ENCODE assay signal across 8 cellular contexts in the genomic region with DNA sequence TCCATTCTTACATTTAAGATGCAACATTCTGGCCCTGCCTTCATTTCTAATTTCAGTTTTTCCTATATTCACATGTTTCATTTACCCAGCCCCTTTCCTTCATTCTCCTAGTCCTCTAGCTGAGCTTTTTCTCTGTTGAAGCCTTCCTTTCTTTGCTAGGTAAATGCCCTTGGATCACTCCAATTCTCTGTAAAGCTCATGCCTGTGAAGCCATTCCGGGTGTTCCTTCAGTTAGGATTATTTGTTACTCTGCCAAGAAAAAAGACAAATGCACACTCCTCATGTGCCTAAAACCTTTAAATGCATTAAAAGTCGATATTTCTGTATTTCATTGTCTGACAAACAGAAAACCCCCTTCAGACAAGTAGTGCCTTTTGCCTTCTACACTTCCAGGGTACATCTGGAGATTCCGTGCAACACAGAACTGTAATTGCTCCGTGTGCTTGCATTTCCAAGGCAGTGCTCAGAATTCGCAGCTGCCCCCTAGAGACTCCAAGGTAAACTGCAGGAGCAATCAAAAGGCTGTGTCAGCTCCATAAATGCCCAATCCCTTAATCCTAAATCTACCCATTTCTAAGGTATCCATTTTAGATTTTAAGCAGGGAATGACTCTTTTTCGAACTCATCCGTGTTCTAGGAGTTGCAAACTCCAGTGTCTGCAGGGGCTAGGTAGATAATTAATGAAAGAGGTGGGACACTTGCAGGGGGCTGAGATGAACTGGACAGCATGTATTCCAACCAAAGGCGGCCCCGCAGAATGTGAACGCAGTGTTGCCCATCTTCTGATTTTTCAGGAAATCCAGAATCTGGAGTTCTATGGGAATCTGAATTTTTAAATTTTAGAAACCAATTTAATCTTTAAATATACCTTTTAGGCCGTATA.
DNase-seq lines count a peak whose midpoint lies in the region; ATAC-seq, FAIRE-seq and TF ChIP-seq lines count a peak whose summit lies in the region.

No MANE protein-coding gene starts in this region.

- no peaks in the 10 kb centered on the region for H3F3A ChIP-seq in OCI-LY1 (ENCODE audit: insufficient read depth, low read length)

- TF ChIP-seq CTCF in AG10803 (conservative IDR thresholded peaks at IDR 0.05; ENCODE audit: low read length) (peak; percentile 96), OCI-LY1 (IDR thresholded peaks at IDR 0.05; ENCODE audit: low read length) (peak; percentile 74), chondrocyte (IDR thresholded peaks at IDR 0.05) (peak; percentile 83)

- H3K79me2 ChIP-seq in OCI-LY1 (ENCODE audit: insufficient read depth, low read length), result no peaks in the 10 kb centered on the region

- no peaks in the 10 kb centered on the region for H3K9me3 Mint-ChIP-seq in chondrocyte (ENCODE audit: low read depth)
- no peaks in the 10 kb centered on the region for H3K9me3 Mint-ChIP-seq in stimulated activated naive B cell treated with anti-CD40 and anti-IgM and Interleukin-4, amounts not matched to agents 10 μg/mL and 1 μg/mL and 100 μg/mL, for 72 hours

- H3K4me2 ChIP-seq in OCI-LY1 (ENCODE audit: low read length), result no peak overlapping the region

- no peak overlapping the region for H3K27ac ChIP-seq in OCI-LY1 (ENCODE audit: low read depth, low read length, poor library complexity, severe bottlenecking)

- no peaks in the 10 kb centered on the region for H3K36me3 Mint-ChIP-seq in chondrocyte (ENCODE audit: low read depth)
- H3K36me3 Mint-ChIP-seq in stimulated activated naive B cell treated with anti-CD40 and anti-IgM and Interleukin-4, amounts not matched to agents 10 μg/mL and 1 μg/mL and 100 μg/mL, for 72 hours, result no peaks in the 10 kb centered on the region

- TF ChIP-seq POLR2A in GM12892 (IDR thresholded peaks at IDR 0.05; ENCODE audit: low read depth, low read length), result no peak

- H4K20me1 ChIP-seq in OCI-LY1 (ENCODE audit: insufficient read depth, low read length), result no peaks in the 10 kb centered on the region

- no peaks in the 10 kb centered on the region for H3K4me1 ChIP-seq in OCI-LY1 (ENCODE audit: insufficient read depth, low read length, severe bottlenecking)

- peak; percentile 73 for ATAC-seq in HG03439 (IDR thresholded peaks at IDR 0.05; ENCODE audit: unreplicated experiment)
- peak; percentile 63 to 69 for ATAC-seq in stimulated activated naive B cell treated with anti-CD40 and anti-IgM and Interleukin-4, amounts not matched to agents 10 μg/mL and 1 μg/mL and 100 μg/mL, for 72 hours (replicated peaks)
- ATAC-seq in GM18517 (IDR thresholded peaks at IDR 0.05; ENCODE audit: unreplicated experiment), result no peak

- no peak overlapping the region for H3K27ac Mint-ChIP-seq in chondrocyte (ENCODE audit: unreplicated experiment)
- H3K27ac Mint-ChIP-seq in stimulated activated naive B cell treated with anti-CD40 and anti-IgM and Interleukin-4, amounts not matched to agents 10 μg/mL and 1 μg/mL and 100 μg/mL, for 72 hours, result no peak overlapping the region

- H3K9ac ChIP-seq in OCI-LY1 (ENCODE audit: low read length), result no peak overlapping the region

- H3K9me2 ChIP-seq in OCI-LY1 (ENCODE audit: low read depth, low read length), result no peaks in the 10 kb centered on the region

- peak; percentile 50 for FAIRE-seq in GM12892 (lab: Jason Lieb, UNC)

- H3K27me3 Mint-ChIP-seq in chondrocyte (ENCODE audit: low read depth), result peaks cover 29% of the 10 kb centered on the region
- peaks cover 9 to 27% of the 10 kb centered on the region in 2 donors for H3K27me3 Mint-ChIP-seq in stimulated activated naive B cell treated with anti-CD40 and anti-IgM and Interleukin-4, amounts not matched to agents 10 μg/mL and 1 μg/mL and 100 μg/mL, for 72 hours

- no peaks in the 10 kb centered on the region for H3K4me1 Mint-ChIP-seq in chondrocyte (ENCODE audit: low read depth)
- H3K4me1 Mint-ChIP-seq in stimulated activated naive B cell treated with anti-CD40 and anti-IgM and Interleukin-4, amounts not matched to agents 10 μg/mL and 1 μg/mL and 100 μg/mL, for 72 hours, result peaks cover 0 to 6% of the 10 kb centered on the region in 2 donors

- H3K4me3 Mint-ChIP-seq in chondrocyte (ENCODE audit: unreplicated experiment), result no peak overlapping the region
- H3K4me3 Mint-ChIP-seq in stimulated activated naive B cell treated with anti-CD40 and anti-IgM and Interleukin-4, amounts not matched to agents 10 μg/mL and 1 μg/mL and 100 μg/mL, for 72 hours, result no peak overlapping the region

- H3K36me3 ChIP-seq in OCI-LY1 (ENCODE audit: insufficient read depth, low read length), result no peaks in the 10 kb centered on the region

- peak; percentile 72 for DNase-seq in AG10803 (ENCODE audit: low read depth)
- DNase-seq in GM12892 (ENCODE audit: insufficient read length), result no peak
- DNase-seq in chondrocyte (ENCODE audit: low spot score), result no peak
- peak; percentile 81 for DNase-seq in left kidney (ENCODE audit: low read depth, low spot score)
- peak; percentile 13 for DNase-seq in stimulated activated naive B cell treated with anti-CD40 and anti-IgM and Interleukin-4, amounts not matched to agents 10 μg/mL and 1 μg/mL and 100 μg/mL, for 72 hours

- H3K9me3 ChIP-seq in OCI-LY1 (ENCODE audit: low read length), result no peaks in the 10 kb centered on the region

- H2AFZ ChIP-seq in OCI-LY1 (ENCODE audit: low read length), result no peak overlapping the region

- no peak overlapping the region for H3K4me3 ChIP-seq in AG10803 (ENCODE audit: low read length)
- no peak overlapping the region for H3K4me3 ChIP-seq in OCI-LY1 (ENCODE audit: low read depth, low read length, poor library complexity, severe bottlenecking)

- H3K27me3 ChIP-seq in OCI-LY1 (ENCODE audit: insufficient read depth, low read length), result no peaks in the 10 kb centered on the region

Comparison
In these comparisons a context has a peak if more than half of its experiments do, and no peak if none do; other contexts are left out.
1. DNase-seq: peak in AG10803 (single experiment), left kidney (single experiment) and stimulated activated naive B cell treated with anti-CD40 and anti-IgM and Interleukin-4, amounts not matched to agents 10 μg/mL and 1 μg/mL and 100 μg/mL, for 72 hours (single experiment); none in GM12892 (single experiment) and chondrocyte (single experiment).
2. Peak in every context shown above with its lines, with median percentiles within 50 percentile points of each other: CTCF ChIP-seq.